ENCODE assay signal across 1 cellular context in genomic region chr17:49241763-49242312, GRCh38.
TF ChIP-seq lines count a peak whose summit lies in the region.

No MANE protein-coding gene starts in this region.

TF ChIP-seq in K562, 482 proteins besides CTCF, POLR2A, EP300 and RAD21 (continued from another document and continues in another):
- TF ChIP-seq MNT (conservative IDR thresholded peaks at IDR 0.05) (peak; percentile 27 to 60; a peak in 2 of 4 replicates), NR2C1 (IDR thresholded peaks at IDR 0.05) (peak; percentile 55; the same call in 1 of the 2 replicates), NR2C1 (tag; IDR thresholded peaks at IDR 0.05) (peak; percentile 37; the same call in 1 of the 2 replicates), THRA (IDR thresholded peaks at IDR 0.05) (no peak), NFIX (CRISPR knock-in tag; IDR thresholded peaks at IDR 0.05; ENCODE audit: low read depth) (no peak), USF2 (CRISPR knock-in tag; IDR thresholded peaks at IDR 0.05) (peak; percentile 38), RBM14 (IDR thresholded peaks at IDR 0.05; ENCODE audit: borderline replicate concordance, insufficient read depth, low read depth, low read length) (no peak), SP2 (IDR thresholded peaks at IDR 0.05; ENCODE audit: extremely low read depth, low read depth, low read length, poor library complexity, severe bottlenecking) (no peak), NFATC3 (IDR thresholded peaks at IDR 0.05) (no peak), NCOA4 (IDR thresholded peaks at IDR 0.05; ENCODE audit: partially characterized antibody) (no peak), FOXM1 (IDR thresholded peaks at IDR 0.05; ENCODE audit: low read depth) (no peak), FOXM1 (CRISPR knock-in tag; IDR thresholded peaks at IDR 0.05; ENCODE audit: low read depth) (no peak), ZNF121 (CRISPR knock-in tag; conservative IDR thresholded peaks at IDR 0.05) (no peak), ETV1 (tag; conservative IDR thresholded peaks at IDR 0.05; ENCODE audit: low read depth) (no peak), ZNF124 (CRISPR knock-in tag; IDR thresholded peaks at IDR 0.05) (no peak), ZNF830 (CRISPR knock-in tag; IDR thresholded peaks at IDR 0.05) (no peak), ZFP91 (CRISPR knock-in tag; IDR thresholded peaks at IDR 0.05) (no peak), JUN (IDR thresholded peaks at IDR 0.05; ENCODE audit: borderline replicate concordance, low read depth, low read length) (no peak), JUN (CRISPR knock-in tag; IDR thresholded peaks at IDR 0.05; ENCODE audit: borderline replicate concordance) (no peak), GATAD2B (IDR thresholded peaks at IDR 0.05; ENCODE audit: borderline replicate concordance) (no peak), XRCC3 (IDR thresholded peaks at IDR 0.05) (no peak), NFYB (IDR thresholded peaks at IDR 0.05; ENCODE audit: extremely low read depth, insufficient read length) (peak; percentile 35), ZNF316 (IDR thresholded peaks at IDR 0.05) (no peak), RNF2 (IDR thresholded peaks at IDR 0.05) (no peak), STAG1 (CRISPR knock-in tag; IDR thresholded peaks at IDR 0.05; ENCODE audit: borderline replicate concordance) (no peak), NCOA6 (IDR thresholded peaks at IDR 0.05) (no peak), FOSL1 (tag; conservative IDR thresholded peaks at IDR 0.05) (peak; percentile 42; the same call in 1 of the 2 replicates), KLF1 (tag; IDR thresholded peaks at IDR 0.05) (no peak), CREM (IDR thresholded peaks at IDR 0.05; ENCODE audit: low read depth) (no peak), ZC3H11A (IDR thresholded peaks at IDR 0.05; ENCODE audit: low read depth, low read length) (no peak), MEIS2 (IDR thresholded peaks at IDR 0.05; ENCODE audit: partially characterized antibody) (peak; percentile 50), ATF1 (CRISPR knock-in tag; IDR thresholded peaks at IDR 0.05) (no peak), ATF1 (tag; IDR thresholded peaks at IDR 0.05) (peak; percentile 53; the same call in 1 of the 2 replicates), MCM2 (IDR thresholded peaks at IDR 0.05; ENCODE audit: low read depth) (no peak), SOX6 (IDR thresholded peaks at IDR 0.05) (0 out of 2 replicates have a peak, but pooled peaks have one; percentile 31), BRD9 (IDR thresholded peaks at IDR 0.05; ENCODE audit: low read depth, partially characterized antibody) (no peak), KDM4B (IDR thresholded peaks at IDR 0.05; ENCODE audit: borderline replicate concordance in 2 of 2, low read depth in 1 of 2) (no peak), ZNF512 (tag; IDR thresholded peaks at IDR 0.05) (no peak), RFX1 (IDR thresholded peaks at IDR 0.05) (no peak), PTTG1 (tag; IDR thresholded peaks at IDR 0.05; ENCODE audit: low read depth) (no peak), TRIM25 (IDR thresholded peaks at IDR 0.05; ENCODE audit: borderline replicate concordance) (no peak), PURB (CRISPR knock-in tag; IDR thresholded peaks at IDR 0.05; ENCODE audit: low read depth) (no peak), NBN (IDR thresholded peaks at IDR 0.05; ENCODE audit: low read depth) (no peak), NFRKB (IDR thresholded peaks at IDR 0.05; ENCODE audit: low read depth) (no peak), EWSR1 (IDR thresholded peaks at IDR 0.05; ENCODE audit: borderline replicate concordance, low read depth, partially characterized antibody) (no peak), NFE2 (IDR thresholded peaks at IDR 0.05; ENCODE audit: low read depth) (no peak), ZNF184 (CRISPR knock-in tag; IDR thresholded peaks at IDR 0.05) (no peak), NR0B1 (IDR thresholded peaks at IDR 0.05; ENCODE audit: partially characterized antibody) (no peak), NELFE (IDR thresholded peaks at IDR 0.05; ENCODE audit: insufficient read depth, insufficient read length) (no peak), ZSCAN32 (CRISPR knock-in tag; IDR thresholded peaks at IDR 0.05) (no peak), TCF7L2 (IDR thresholded peaks at IDR 0.05; ENCODE audit: low read depth, low read length) (no peak), SNRNP70 (optimal IDR thresholded peaks at IDR 0.05; ENCODE audit: low read depth, low read length) (no peak), SIRT6 (IDR thresholded peaks at IDR 0.05; ENCODE audit: low read depth, low read length) (no peak), E2F6 (IDR thresholded peaks at IDR 0.05; ENCODE audit: borderline replicate concordance in 1 of 2, extremely low read depth in 1 of 2, insufficient read depth in 1 of 2, insufficient read length in 1 of 2, low read depth in 1 of 2, low read length in 1 of 2, poor library complexity in 1 of 2, severe bottlenecking in 1 of 2) (no peak), NRF1 (conservative IDR thresholded peaks at IDR 0.05 in 1 of 2, IDR thresholded peaks at IDR 0.05 in 1 of 2) (no peak), GABPB2 (CRISPR knock-in tag; conservative IDR thresholded peaks at IDR 0.05) (no peak), ZNF354B (CRISPR knock-in tag; IDR thresholded peaks at IDR 0.05) (no peak), NFXL1 (CRISPR knock-in tag; IDR thresholded peaks at IDR 0.05) (no peak)
